In the genomic region with DNA sequence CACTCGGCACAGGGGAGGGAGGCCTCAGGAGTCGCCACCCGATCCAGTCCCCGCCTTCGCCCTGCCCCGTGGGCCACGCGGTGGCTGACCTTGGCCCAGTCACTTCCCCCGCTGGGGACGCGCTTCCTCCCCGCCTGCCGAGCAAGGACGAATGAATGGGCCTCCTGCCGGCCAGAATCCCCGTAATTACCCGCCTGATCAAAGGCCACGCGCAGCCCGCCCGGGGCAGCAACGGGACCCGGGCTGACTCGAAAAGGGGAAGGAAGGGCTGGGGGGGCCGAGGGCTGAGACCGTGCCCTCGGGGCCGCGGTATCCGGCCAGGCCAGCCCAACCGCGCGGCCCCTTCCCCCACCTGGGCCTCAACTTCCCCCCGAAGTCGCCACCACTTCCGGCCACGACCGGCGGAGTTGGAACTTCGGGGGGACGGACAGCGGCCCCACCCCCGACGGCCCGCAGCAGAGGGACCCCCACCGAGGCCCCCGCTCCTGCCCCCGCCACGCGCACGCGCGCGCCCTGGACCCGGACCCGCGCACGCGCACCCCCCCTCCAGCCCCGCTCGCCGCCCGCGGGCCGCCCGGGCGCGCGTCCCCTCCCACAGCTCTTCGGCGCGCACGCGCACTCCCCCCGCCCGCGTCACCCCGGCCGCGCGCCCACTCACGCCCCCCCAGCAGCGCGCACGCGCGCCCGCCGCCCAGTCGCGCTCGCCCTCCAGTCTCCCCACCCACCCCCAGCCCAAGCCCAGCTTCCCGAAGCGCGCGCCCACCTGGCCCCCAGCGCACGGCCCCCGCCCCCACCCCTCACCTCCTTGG, we compare ENCODE assay signal across 8 cellular contexts. TPM values are rescaled to one million over a fixed set of nuclear protein-coding genes. Genes with fewer than 3 reads are reported as not detected.
DNase-seq lines count a peak whose midpoint lies in the region; ATAC-seq, FAIRE-seq and TF ChIP-seq lines count a peak whose summit lies in the region.

No MANE protein-coding gene starts in this region.

- H3K36me3 ChIP-seq in mammary epithelial cell (ENCODE audit: insufficient read depth, low read length) (no peaks in the 10 kb centered on the region), keratinocyte (ENCODE audit: control insufficient read depth in 2 of 2, extremely low read depth in 1 of 2, insufficient read depth in 2 of 2, low read length in 2 of 2) (peaks cover 3 to 14% of the 10 kb centered on the region in 2 experiments)

- H3K4me2 ChIP-seq in mammary epithelial cell (ENCODE audit: insufficient read depth, low read depth, low read length) = peak overlapping the region; percentile 78
- peak overlapping the region; percentile 75 for H3K4me2 ChIP-seq in keratinocyte (ENCODE audit: control insufficient read depth, extremely low read depth, insufficient read depth, low read depth, low read length)

- TF ChIP-seq CTCF in HFF-Myc (IDR thresholded peaks at IDR 0.05; ENCODE audit: low read depth, low read length, missing control alignments) (peak; percentile 3), VCaP (conservative IDR thresholded peaks at IDR 0.05) (peak; percentile 18; the same call in 1 of the 2 replicates), mammary epithelial cell (conservative IDR thresholded peaks at IDR 0.05 in 1 of 2, IDR thresholded peaks at IDR 0.05 in 1 of 2; ENCODE audit: extremely low read depth in 1 of 2, insufficient read depth in 1 of 2, low read depth in 1 of 2, low read length in 2 of 2) (peak in 1 of 2 donors; percentile 34), keratinocyte (optimal IDR thresholded peaks at IDR 0.05 in 1 of 3, IDR thresholded peaks at IDR 0.05 in 1 of 3, conservative IDR thresholded peaks at IDR 0.05 in 1 of 3; ENCODE audit: extremely low read depth in 1 of 3, insufficient read depth in 2 of 3, low read length in 3 of 3) (peak in 2 of 3 experiments; percentile 16 to 24)

- dilution Hi-C loops in mammary epithelial cell (cut with HindIII; ENCODE audit: low sequenced_read_pairs) (no loop called here), keratinocyte (cut with MboI; ENCODE audit: extremely low pct_ligation_motif_present, low sequenced_read_pairs) (no loop called here)

- peak; percentile 42 for TF ChIP-seq POLR2A in GM10847 (IDR thresholded peaks at IDR 0.05; ENCODE audit: extremely low read depth, insufficient read length)

- intact Hi-C loops in mammary epithelial cell (cut with micrococcal nuclease) = loop anchor here (1.0 to 2.0 kb wide), 3 partner anchors 16 to 28 kb away; no protein-coding TSS in a partner anchor

- peak overlapping the region; percentile 88 for H3K4me3 ChIP-seq in HFF-Myc (replicated peaks; ENCODE audit: low read depth, low read length)
- peak overlapping the region; percentile 76 to 83 (median 81) for H3K4me3 ChIP-seq in mammary epithelial cell (replicated peaks in 1 of 3; ENCODE audit: insufficient read depth in 1 of 3, low read depth in 2 of 3, low read length in 3 of 3)
- peak overlapping the region; percentile 77 to 83 (median 77) for H3K4me3 ChIP-seq in keratinocyte (ENCODE audit: control insufficient read depth in 2 of 3, extremely low read depth in 1 of 3, insufficient read depth in 2 of 3, low read depth in 1 of 3, low read length in 3 of 3)

- peak overlapping the region; percentile 87 for H3K9ac ChIP-seq in mammary epithelial cell (ENCODE audit: insufficient read depth, low read length)
- peak overlapping the region; percentile 89 for H3K9ac ChIP-seq in keratinocyte (ENCODE audit: control insufficient read depth, extremely low read depth, insufficient read depth, low read length)

- H4K20me1 ChIP-seq in mammary epithelial cell (ENCODE audit: insufficient read depth, low read length) (no peaks in the 10 kb centered on the region), keratinocyte (ENCODE audit: control insufficient read depth, extremely low read depth, insufficient read depth, low read length) (peaks cover 22% of the 10 kb centered on the region)

- H3K79me2 ChIP-seq in mammary epithelial cell (ENCODE audit: insufficient read depth, low read length) (peaks cover 51% of the 10 kb centered on the region), keratinocyte (ENCODE audit: control insufficient read depth, insufficient read depth, low read length) (peaks cover 48% of the 10 kb centered on the region)

- WGBS in mammary epithelial cell (ENCODE audit: low coverage, missing lambda C conversion rate) = 0% methylated on average over 11 of the region's 99 CpGs

- H3K9me1 ChIP-seq in keratinocyte (ENCODE audit: control insufficient read depth, extremely low read depth, insufficient read depth, low read length) = peaks cover 2% of the 10 kb centered on the region

- no peaks in the 10 kb centered on the region for H3K9me3 ChIP-seq in mammary epithelial cell (replicated peaks; ENCODE audit: insufficient read depth, low read length)
- no peaks in the 10 kb centered on the region for H3K9me3 ChIP-seq in keratinocyte (ENCODE audit: control insufficient read depth, low read depth, low read length)

- H2AFZ ChIP-seq in mammary epithelial cell (ENCODE audit: low read depth, low read length) (peak overlapping the region; percentile 65), keratinocyte (ENCODE audit: control insufficient read depth, low read length) (no peak overlapping the region)

- in situ Hi-C loops in mammary epithelial cell (cut with MboI; ENCODE audit: low sequenced_read_pairs in 2 of 2) = no loop called here

- DNase-seq in HFF-Myc (ENCODE audit: extremely low read depth, low read depth) (no peak), NCI-H128 (lab: John Stamatoyannopoulos, UW; ENCODE audit: unreplicated experiment) (peak; percentile 15), mammary epithelial cell (peak; percentile 65), keratinocyte (ENCODE audit: low read depth, low spot score) (no peak)
- peak; percentile 62 to 79 for DNase-seq in stimulated activated CD4-positive, alpha-beta T cell treated with anti-CD3 and anti-CD28 coated beads, Interleukin-15, amount 100 ng/mL, for 1 hour (ENCODE audit: low read depth in 1 of 2, low spot score in 1 of 2)

- H3K27ac ChIP-seq in VCaP (peak overlapping the region; percentile 97), mammary epithelial cell (ENCODE audit: insufficient read depth, low read depth, low read length) (peak overlapping the region; percentile 78), keratinocyte (ENCODE audit: control insufficient read depth, insufficient read depth, low read length) (peak overlapping the region; percentile 80)

- CTCF ChIA-PET in mammary epithelial cell (lab: Charles Lee; ENCODE audit: low non-redundant PET) = no interaction called here

- H3K27me3 ChIP-seq in mammary epithelial cell (ENCODE audit: insufficient read depth, low read length) = no peaks in the 10 kb centered on the region
- no peaks in the 10 kb centered on the region for H3K27me3 ChIP-seq in keratinocyte (ENCODE audit: control insufficient read depth, extremely low read depth, insufficient read depth, low read length)

- TSS peak; percentile 75 for BruUV-seq in mammary epithelial cell (replicated peaks; lab: Mats Ljungman, UMichigan)

- no peak for ATAC-seq in GM18861 (IDR thresholded peaks at IDR 0.05; ENCODE audit: unreplicated experiment)

- peaks cover 14% of the 10 kb centered on the region for H3K4me1 ChIP-seq in mammary epithelial cell (ENCODE audit: insufficient read depth, low read length)
- peaks cover 18% of the 10 kb centered on the region for H3K4me1 ChIP-seq in keratinocyte (ENCODE audit: control insufficient read depth, extremely low read depth, insufficient read depth, low read length)

- no peak for FAIRE-seq in keratinocyte (lab: Jason Lieb, UNC)

RNA-seq across cellular contexts. Expression of a gene that starts 0.5 kb away (rescaled TPM):
- total RNA-seq in mammary epithelial cell = 10 to 100 TPM; 25.5 to 41.0 TPM
- polyA plus RNA-seq in mammary epithelial cell = 6.7 TPM
- polyA minus RNA-seq in mammary epithelial cell = 7.9 TPM
- polyA plus RNA-seq in keratinocyte = 4.0 to 10.7 TPM (median 5.6 TPM) in 3 replicates
- 2.9 TPM for polyA plus RNA-seq in keratinocyte (2011; ENCODE audit: low read depth)
- 3.7 and 13.4 TPM in 2 replicates for polyA plus RNA-seq in keratinocyte (2011; cell fraction: cytosol; rRNA removed)
- 4.3 and 8.7 TPM in 2 replicates for polyA plus RNA-seq in keratinocyte (2011; cell fraction: nucleus; rRNA removed)
- polyA plus RNA-seq in keratinocyte (2012; ENCODE audit: low replicate concordance) = 5.8 and 21.8 TPM in 2 replicates
- 2.9 to 6.1 TPM (median 4.0 TPM) in 3 replicates for polyA minus RNA-seq in keratinocyte
- 37.2 TPM for polyA minus RNA-seq in keratinocyte (2011; cell fraction: cytosol; rRNA and poly(A)+ RNA removed)
- 5.2 and 8.5 TPM in 2 replicates for polyA minus RNA-seq in keratinocyte (2011; cell fraction: nucleus; rRNA and poly(A)+ RNA removed)

RNA-seq across cellular contexts. Expression of a gene that starts 20.5 kb away (rescaled TPM):
- total RNA-seq in mammary epithelial cell = 10 to 100 TPM; 12.7 to 29.0 TPM
- polyA plus RNA-seq in mammary epithelial cell (10.9 TPM), keratinocyte (7.4 to 10.8 TPM (median 9.1 TPM) in 3 replicates)
- polyA minus RNA-seq in mammary epithelial cell (8.8 TPM), keratinocyte (4.5 to 8.2 TPM (median 4.8 TPM) in 3 replicates)
- polyA plus RNA-seq in keratinocyte (2011; ENCODE audit: low read depth) = 1.4 TPM
- 4.0 and 11.5 TPM in 2 replicates for polyA plus RNA-seq in keratinocyte (2011; cell fraction: cytosol; rRNA removed)
- polyA plus RNA-seq in keratinocyte (2011; cell fraction: nucleus; rRNA removed) = 11.9 and 15.7 TPM in 2 replicates
- 6.4 and 12.7 TPM in 2 replicates for polyA plus RNA-seq in keratinocyte (2012; ENCODE audit: low replicate concordance)
- polyA minus RNA-seq in keratinocyte (2011; cell fraction: cytosol; rRNA and poly(A)+ RNA removed) = 14.0 TPM
- polyA minus RNA-seq in keratinocyte (2011; cell fraction: nucleus; rRNA and poly(A)+ RNA removed) = 4.7 and 6.6 TPM in 2 replicates

RNA-seq across cellular contexts. Expression of a gene that starts 55.2 kb away (rescaled TPM):
- total RNA-seq in mammary epithelial cell = not detected
- polyA plus RNA-seq in mammary epithelial cell (not detected), keratinocyte (not detected in 3 replicates)
- polyA minus RNA-seq in mammary epithelial cell (not detected), keratinocyte (not detected in 3 replicates)
- polyA plus RNA-seq in keratinocyte (2011; ENCODE audit: low read depth) = not detected
- polyA plus RNA-seq in keratinocyte (2011; cell fraction: cytosol; rRNA removed) = not detected in 2 replicates
- not detected in 2 replicates for polyA plus RNA-seq in keratinocyte (2011; cell fraction: nucleus; rRNA removed)
- not detected in 2 replicates for polyA plus RNA-seq in keratinocyte (2012; ENCODE audit: low replicate concordance)
- polyA minus RNA-seq in keratinocyte (2011; cell fraction: cytosol; rRNA and poly(A)+ RNA removed) = not detected
- not detected in 2 replicates for polyA minus RNA-seq in keratinocyte (2011; cell fraction: nucleus; rRNA and poly(A)+ RNA removed)

Comparison
In these comparisons a context has a peak if more than half of its experiments do, and no peak if none do; other contexts are left out.
1. DNase-seq: peak in NCI-H128 (single experiment), mammary epithelial cell (single experiment) and stimulated activated CD4-positive, alpha-beta T cell treated with anti-CD3 and anti-CD28 coated beads, Interleukin-15, amount 100 ng/mL, for 1 hour (2 of 2); none in HFF-Myc (single experiment) and keratinocyte (single experiment).
2. Peak in every context shown above with its lines, with median percentiles within 50 percentile points of each other: H3K4me3 ChIP-seq and H3K27ac ChIP-seq.